8 cellular contexts compared by ENCODE assay signal in the genomic region with DNA sequence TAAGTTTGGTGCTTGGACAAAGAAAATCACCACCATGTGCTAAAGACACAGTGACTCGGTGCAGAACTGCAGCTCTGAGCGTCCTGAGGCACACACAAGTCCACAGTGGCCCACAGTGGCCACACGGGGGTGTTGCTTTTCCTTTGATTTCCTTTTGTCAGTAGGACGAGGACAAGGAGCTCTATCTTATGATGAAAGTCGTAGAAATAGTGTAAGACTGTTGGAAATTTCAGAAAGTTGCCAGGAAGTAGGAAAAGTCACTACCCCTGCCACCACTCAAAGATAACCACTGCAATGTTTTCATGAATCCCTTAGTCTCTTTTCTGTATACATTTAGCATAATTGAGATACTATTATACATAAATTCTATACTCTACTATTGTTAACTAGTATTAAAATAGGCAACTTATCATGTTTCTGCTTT.
DNase-seq lines count a peak whose midpoint lies in the region; ATAC-seq, FAIRE-seq and TF ChIP-seq lines count a peak whose summit lies in the region.

No MANE protein-coding gene starts in this region.

- H3K27me3 ChIP-seq in MG63: no peaks in the 10 kb centered on the region
- no peaks in the 10 kb centered on the region for H3K27me3 ChIP-seq in GM12878 (replicated peaks in 1 of 2; ENCODE audit: control insufficient read depth in 2 of 2, insufficient read depth in 2 of 2, low read length in 1 of 2)

- POLR2A ChIA-PET in GM12878 (lab: Charles Lee): no interaction called here

- H3K79me2 ChIP-seq in GM12878 (ENCODE audit: control insufficient read depth, insufficient read depth, low read length): no peaks in the 10 kb centered on the region

- H3K4me2 ChIP-seq in GM12878 (ENCODE audit: control insufficient read depth, insufficient read depth): no peak overlapping the region

- CTCF ChIA-PET in GM12878 (lab: Yijun Ruan, JAX): interaction anchor here (0.7 to 1.6 kb wide), 2 partner anchors 203 to 384 kb away, joined by 3 to 7 read pairs; no protein-coding TSS in a partner anchor

- peak; percentile 30 to 57 (median 36); a peak in 5 of 6 replicates for TF ChIP-seq CTCF in GM12878 (IDR thresholded peaks at IDR 0.05 in 2 of 3, conservative IDR thresholded peaks at IDR 0.05 in 1 of 3; ENCODE audit: control insufficient read depth in 2 of 3, extremely low read depth in 1 of 3, insufficient read depth in 1 of 3, low read depth in 3 of 3, low read length in 3 of 3)

- intact Hi-C loops in GM12878 (cut with micrococcal nuclease; ENCODE audit: unreplicated experiment): loop anchor here (10.0 kb wide), 1 partner anchor 171 kb away; no protein-coding TSS in a partner anchor

- TF ChIP-seq POLR2A in GM12878 (IDR thresholded peaks at IDR 0.05; ENCODE audit: low read depth, low read length) (no peak), GM18505 (IDR thresholded peaks at IDR 0.05; ENCODE audit: borderline replicate concordance, extremely low read depth, insufficient read depth, insufficient read length) (no peak)

- H3K4me1 ChIP-seq in GM12878 (ENCODE audit: control insufficient read depth, insufficient read depth, low read length): no peaks in the 10 kb centered on the region

- no peak overlapping the region for H3K9ac ChIP-seq in GM12878 (ENCODE audit: control insufficient read depth, insufficient read depth, low read length)

- no peak overlapping the region for H3K4me3 ChIP-seq in MG63
- no peak overlapping the region for H3K4me3 ChIP-seq in GM12878

- H3K27ac ChIP-seq in GM12878 (ENCODE audit: control insufficient read depth, insufficient read depth): no peak overlapping the region

- DNase-seq in GM03348 (ENCODE audit: low spot score) (peak; percentile 89), MG63 (peak; percentile 58), GM12878 (ENCODE audit: low read depth, low spot score) (no peak), iPS-NIHi11 (ENCODE audit: low spot score) (peak; percentile 62), stromal cell of bone marrow (ENCODE audit: low read depth) (peak; percentile 73), GF-D8 (lab: John Stamatoyannopoulos, UW) (no peak)

- TF ChIP-seq RAD21 in GM12878 (IDR thresholded peaks at IDR 0.05; ENCODE audit: insufficient read depth, low read depth, low read length): peak; percentile 50

- ATAC-seq in GM12878 (peak; percentile 54; the same call in 1 of the 3 replicates), HG03039 (IDR thresholded peaks at IDR 0.05; ENCODE audit: unreplicated experiment) (no peak), GM18505 (IDR thresholded peaks at IDR 0.05; ENCODE audit: unreplicated experiment) (no peak)

- H2AFZ ChIP-seq in GM12878 (ENCODE audit: control insufficient read depth, low read depth, low read length): no peak overlapping the region

- RAD21 ChIA-PET in GM12878 (lab: Charles Lee; ENCODE audit: unreplicated experiment): interaction anchor here (1.1 kb wide), 1 partner anchor 383 kb away, joined by 3 read pairs; no protein-coding TSS in a partner anchor

- SMC1A ChIA-PET in GM12878 (lab: Charles Lee; ENCODE audit: uncharacterized antibody, unreplicated experiment): interaction anchor here (1.1 kb wide), 2 partner anchors 170 to 384 kb away, joined by 4 read pairs; no protein-coding TSS in a partner anchor

- H3K9me3 ChIP-seq in MG63 (no peaks in the 10 kb centered on the region), GM12878 (replicated peaks; ENCODE audit: control insufficient read depth, insufficient read depth, low read length) (no peaks in the 10 kb centered on the region)

- peaks cover 10% of the 10 kb centered on the region for H3K36me3 ChIP-seq in MG63
- no peaks in the 10 kb centered on the region; a peak in 1 of 4 replicates for H3K36me3 ChIP-seq in GM12878 (ENCODE audit: control insufficient read depth in 2 of 2, insufficient read depth in 2 of 2, low read length in 1 of 2)

- no peak for FAIRE-seq in GM12878 (lab: Jason Lieb, UNC)

- BruUV-seq in GM12878 (replicated peaks; lab: Mats Ljungman, UMichigan): no TSS peak

- WGBS in GM12878 (ENCODE audit: insufficient coverage, insufficient replicate concordance, low lambda C conversion rate, missing lambda C conversion rate): 32% methylated on average over 5 of the region's 5 CpGs

- H4K20me1 ChIP-seq in GM12878 (ENCODE audit: control insufficient read depth, insufficient read depth): no peaks in the 10 kb centered on the region

- no peak for TF ChIP-seq EP300 in GM12878 (IDR thresholded peaks at IDR 0.05; ENCODE audit: borderline replicate concordance in 1 of 2, control insufficient read depth in 1 of 2, low read depth in 2 of 2, low read length in 2 of 2)

- in situ Hi-C loops in GM12878 (cut with MboI): no loop called here

TF ChIP-seq in GM12878, 131 proteins besides CTCF, POLR2A, EP300 and RAD21:
- TF ChIP-seq FOS (IDR thresholded peaks at IDR 0.05; ENCODE audit: borderline replicate concordance, extremely low read depth, insufficient read length): no peak
- no peak for TF ChIP-seq NBN (IDR thresholded peaks at IDR 0.05)
- TF ChIP-seq SMARCA5 (IDR thresholded peaks at IDR 0.05): no peak
- no peak for TF ChIP-seq MXI1 (IDR thresholded peaks at IDR 0.05; ENCODE audit: low read depth, low read length)
- no peak for TF ChIP-seq CBFB (IDR thresholded peaks at IDR 0.05; ENCODE audit: low read depth)
- no peak for TF ChIP-seq EGR1 (IDR thresholded peaks at IDR 0.05; ENCODE audit: borderline replicate concordance in 1 of 2, low read depth in 2 of 2, low read length in 2 of 2)
- TF ChIP-seq NR2F1 (conservative IDR thresholded peaks at IDR 0.05): no peak
- TF ChIP-seq SMC3 (IDR thresholded peaks at IDR 0.05; ENCODE audit: borderline replicate concordance, low read length): peak; percentile 48; the same call in 1 of the 2 replicates

Comparison
In these comparisons a context has a peak if more than half of its experiments do, and no peak if none do; other contexts are left out.
1. DNase-seq: peak in GM03348 (single experiment), MG63 (single experiment), iPS-NIHi11 (single experiment) and stromal cell of bone marrow (single experiment); none in GM12878 (single experiment) and GF-D8 (single experiment).